In genomic region chr6:4728949-4729348, GRCh38 we compare ENCODE assay signal across 22 cellular contexts. TPM values are rescaled to one million over a fixed set of nuclear protein-coding genes. Genes with fewer than 3 reads are reported as not detected.
DNase-seq lines count a peak whose midpoint lies in the region; ATAC-seq and TF ChIP-seq lines count a peak whose summit lies in the region.
"Had no signal": no experiment of that assay in that cellular context is flagged by ENCODE, and none has a peak within 500 bp of the region (broad histone marks: within the 10 kb centered on the region; RNA-seq: fewer than 3 reads in every experiment).

No MANE protein-coding gene starts in this region.

- TF ChIP-seq POLR2A in lower leg skin (IDR thresholded peaks at IDR 0.05) = no peak

- H3K4me3 Mint-ChIP-seq in stimulated activated naive CD8-positive, alpha-beta T cell treated with anti-CD3 and anti-CD28 coated beads, Interleukin-15, amount 100 ng/mL, for 72 hours = no peak overlapping the region
- H3K4me3 Mint-ChIP-seq in nephron progenitor cell = peak overlapping the region; percentile 20
- H3K4me3 Mint-ChIP-seq: CD14-positive monocyte; CD4-positive, alpha-beta T cell; HFFc6 had no signal

- 67 to 75% methylated on average over 3 of the region's 3 CpGs for WGBS in lower leg skin, 2 donors

- peak overlapping the region; percentile 10 to 42 for H3K27ac Mint-ChIP-seq in stimulated activated naive CD8-positive, alpha-beta T cell treated with anti-CD3 and anti-CD28 coated beads, Interleukin-15, amount 100 ng/mL, for 72 hours
- peak overlapping the region; percentile 80 for H3K27ac Mint-ChIP-seq in nephron progenitor cell
- H3K27ac Mint-ChIP-seq: CD4-positive, alpha-beta T cell; HFFc6 had no signal

- H3K4me1 Mint-ChIP-seq in stimulated activated naive CD8-positive, alpha-beta T cell treated with anti-CD3 and anti-CD28 coated beads, Interleukin-15, amount 100 ng/mL, for 72 hours = peaks cover 13% of the 10 kb centered on the region
- H3K4me1 Mint-ChIP-seq in nephron progenitor cell = peaks cover 55% of the 10 kb centered on the region

- TF ChIP-seq CTCF in nephron progenitor cell (IDR thresholded peaks at IDR 0.05) (no peak), lower leg skin (IDR thresholded peaks at IDR 0.05) (no peak)

- DNase-seq in stimulated activated naive CD8-positive, alpha-beta T cell treated with anti-CD3 and anti-CD28 coated beads, Interleukin-15, amount 100 ng/mL, for 72 hours = no peak
- DNase-seq in stimulated activated naive CD8-positive, alpha-beta T cell treated with anti-CD3 and anti-CD28 coated beads, Interleukin-15, Interleukin-2, amounts not matched to agents 100 U/mL and 50 U/mL, for 24 hours = no peak
- DNase-seq in nephron progenitor cell (no peak), posterior vena cava (ENCODE audit: low spot score) (peak; percentile 15), lower leg skin (ENCODE audit: low spot score in 2 of 2) (no peak), amygdala (lab: John Stamatoyannopoulos, UW) (no peak)
- DNase-seq: 8988T; ACHN; AML-193; BE2C; CD4-positive, alpha-beta T cell; CD8-positive, alpha-beta memory T cell; DMS 273 treated with DMSO at 0.1 percent for 48 hours; DMS53; DMS79 treated with DMSO at 0.1 percent for 48 hours; GF-D8; GOT3; HFFc6 had no signal

- H3K4me3 ChIP-seq in lower leg skin (ENCODE audit: low read depth, poor library complexity, severe bottlenecking) = no peak overlapping the region
- H3K4me3 ChIP-seq: A549; BLaER1 treated with 17β-estradiol and CSF1 and Interleukin-3, amounts not matched to agents 10 nM and 100 nM; HAP-1 had no signal

- peaks cover 23% of the 10 kb centered on the region for H3K27me3 Mint-ChIP-seq in stimulated activated naive CD8-positive, alpha-beta T cell treated with anti-CD3 and anti-CD28 coated beads, Interleukin-15, amount 100 ng/mL, for 72 hours
- peaks cover 6% of the 10 kb centered on the region for H3K27me3 Mint-ChIP-seq in nephron progenitor cell (ENCODE audit: low read depth, poor library complexity)

- no peaks in the 10 kb centered on the region for H3K36me3 Mint-ChIP-seq in nephron progenitor cell (ENCODE audit: low read depth)
- H3K36me3 Mint-ChIP-seq: CD14-positive monocyte; CD8-positive, alpha-beta memory T cell had no signal

- intact Hi-C loops in posterior vena cava (cut with DNase I) (no loop called here), lower leg skin (cut with DNase I; ENCODE audit: low total_unique reads) (no loop called here)

- no peaks in the 10 kb centered on the region for H3K9me3 Mint-ChIP-seq in stimulated activated naive CD8-positive, alpha-beta T cell treated with anti-CD3 and anti-CD28 coated beads, Interleukin-15, amount 100 ng/mL, for 72 hours
- H3K9me3 Mint-ChIP-seq in nephron progenitor cell = no peaks in the 10 kb centered on the region
- H3K9me3 Mint-ChIP-seq: CD4-positive, alpha-beta T cell; CD8-positive, alpha-beta memory T cell; HFFc6 had no signal

- no peak for ATAC-seq in stimulated activated naive CD8-positive, alpha-beta T cell treated with anti-CD3 and anti-CD28 coated beads, Interleukin-15, amount 100 ng/mL, for 72 hours
- no peak for ATAC-seq in stimulated activated naive CD8-positive, alpha-beta T cell treated with anti-CD3 and anti-CD28 coated beads, Interleukin-15, Interleukin-2, amounts not matched to agents 100 U/mL and 50 U/mL, for 24 hours
- ATAC-seq: A549 had no signal

RNA-seq across cellular contexts. Expression of gene CDYL, which starts 47.3 kb away (rescaled TPM):
- total RNA-seq in posterior vena cava (10 to 100 TPM; 38.7 to 38.8 TPM), lower leg skin (10 to 100 TPM; 32.1 to 61.4 (median 39.0) TPM)
